Comparison of ENCODE assay signal across 1 cellular context in the genomic region with DNA sequence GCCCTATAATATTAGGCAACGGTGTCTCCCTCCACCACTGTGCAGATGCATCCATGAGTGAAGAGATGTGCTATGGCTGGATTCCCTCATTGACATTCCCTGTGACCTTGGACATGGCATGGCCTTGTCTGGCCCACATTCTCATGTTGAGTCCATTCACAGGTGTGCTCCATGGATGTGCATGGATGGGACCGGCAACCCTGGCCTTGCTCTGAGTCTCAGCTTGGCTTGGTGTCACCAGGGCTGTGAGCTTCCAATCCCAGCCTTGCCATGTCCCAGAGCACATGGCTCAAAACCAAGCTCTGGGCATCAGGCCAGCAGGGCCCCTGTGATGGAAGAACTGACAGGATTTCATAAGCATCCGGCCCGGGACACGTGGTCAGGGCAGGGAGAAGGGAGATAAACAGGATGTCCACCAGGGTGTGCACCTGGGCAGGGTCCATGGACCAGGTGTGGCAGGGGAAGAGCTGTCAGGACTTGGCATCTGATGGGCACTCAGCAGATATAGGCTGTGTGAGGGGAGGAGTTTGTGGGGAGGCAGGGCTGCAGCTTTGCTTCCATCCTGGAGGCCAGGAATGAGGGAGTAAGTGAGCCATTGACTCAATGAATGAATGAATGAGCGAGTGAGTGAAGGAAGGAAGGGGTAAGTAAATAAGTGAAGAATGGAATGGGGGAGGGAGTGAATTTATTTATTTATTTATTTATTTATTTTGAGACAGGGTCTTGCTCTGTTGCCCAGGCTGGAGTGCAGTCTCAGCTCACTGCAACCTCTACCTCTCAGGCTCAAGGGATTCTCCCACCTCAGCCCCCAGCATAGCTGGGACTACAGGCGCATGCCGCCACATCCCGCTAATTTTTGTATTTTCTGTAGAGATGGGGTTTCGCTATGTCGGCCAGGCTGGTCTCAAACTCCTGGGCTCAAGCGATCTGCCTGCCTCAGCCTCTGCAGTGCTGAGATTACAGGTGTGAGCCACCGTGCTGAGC.
TF ChIP-seq lines count a peak whose summit lies in the region.

No MANE protein-coding gene starts in this region.

TF ChIP-seq in HepG2, 621 proteins besides CTCF, POLR2A, EP300 and RAD21 (continued from another document and continues in another):
- TF ChIP-seq FOXK1 (CRISPR knock-in tag; IDR thresholded peaks at IDR 0.05; ENCODE audit: borderline replicate concordance, low read depth) (peak; percentile 99), AKNA (CRISPR knock-in tag; IDR thresholded peaks at IDR 0.05; ENCODE audit: borderline replicate concordance) (no peak), YEATS4 (CRISPR knock-in tag; IDR thresholded peaks at IDR 0.05; ENCODE audit: borderline replicate concordance) (peak; percentile 100), TBX2 (CRISPR knock-in tag; IDR thresholded peaks at IDR 0.05; ENCODE audit: borderline replicate concordance) (peak; percentile 97), SRSF4 (IDR thresholded peaks at IDR 0.05; ENCODE audit: low read depth, low read length, poor library complexity, severe bottlenecking) (no peak), ZNF350 (CRISPR knock-in tag; IDR thresholded peaks at IDR 0.05; ENCODE audit: borderline replicate concordance, low read depth) (peak; percentile 100), ZNF136 (CRISPR knock-in tag; IDR thresholded peaks at IDR 0.05; ENCODE audit: low read depth) (peak; percentile 92; the same call in 1 of the 2 replicates), ZBTB46 (CRISPR knock-in tag; IDR thresholded peaks at IDR 0.05; ENCODE audit: borderline replicate concordance) (no peak), ZSCAN5A (CRISPR knock-in tag; IDR thresholded peaks at IDR 0.05; ENCODE audit: borderline replicate concordance) (peak; percentile 86), ZNF296 (CRISPR knock-in tag; conservative IDR thresholded peaks at IDR 0.05) (no peak), ZFP37 (CRISPR knock-in tag; IDR thresholded peaks at IDR 0.05; ENCODE audit: borderline replicate concordance) (peak; percentile 99; the same call in 1 of the 2 replicates), IKZF1 (IDR thresholded peaks at IDR 0.05) (no peak), ZNF317 (CRISPR knock-in tag; IDR thresholded peaks at IDR 0.05) (peak; percentile 90), TEAD2 (CRISPR knock-in tag; IDR thresholded peaks at IDR 0.05) (no peak), ZNF576 (CRISPR knock-in tag; IDR thresholded peaks at IDR 0.05) (peak; percentile 97), SYNCRIP (IDR thresholded peaks at IDR 0.05; ENCODE audit: insufficient read depth, low read depth, low read length) (no peak), IKZF4 (CRISPR knock-in tag; IDR thresholded peaks at IDR 0.05; ENCODE audit: borderline replicate concordance, low read depth, not compliant biosample characterization) (peak; percentile 92), PRMT3 (CRISPR knock-in tag; IDR thresholded peaks at IDR 0.05; ENCODE audit: borderline replicate concordance, low read depth) (peak; percentile 83; the same call in 1 of the 2 replicates), KDM2A (CRISPR knock-in tag; IDR thresholded peaks at IDR 0.05; ENCODE audit: borderline replicate concordance, low read depth) (peak; percentile 99), ZNF503 (CRISPR knock-in tag; IDR thresholded peaks at IDR 0.05) (peak; percentile 50; the same call in 1 of the 2 replicates), ZSCAN12 (CRISPR knock-in tag; IDR thresholded peaks at IDR 0.05) (no peak), DNMT1 (CRISPR knock-in tag; IDR thresholded peaks at IDR 0.05) (peak; percentile 93), UBTF (CRISPR knock-in tag; IDR thresholded peaks at IDR 0.05) (peak; percentile 93), RBM22 (optimal IDR thresholded peaks at IDR 0.05; ENCODE audit: low read length) (peak; percentile 62)
- TF ChIP-seq, protein P1, sequence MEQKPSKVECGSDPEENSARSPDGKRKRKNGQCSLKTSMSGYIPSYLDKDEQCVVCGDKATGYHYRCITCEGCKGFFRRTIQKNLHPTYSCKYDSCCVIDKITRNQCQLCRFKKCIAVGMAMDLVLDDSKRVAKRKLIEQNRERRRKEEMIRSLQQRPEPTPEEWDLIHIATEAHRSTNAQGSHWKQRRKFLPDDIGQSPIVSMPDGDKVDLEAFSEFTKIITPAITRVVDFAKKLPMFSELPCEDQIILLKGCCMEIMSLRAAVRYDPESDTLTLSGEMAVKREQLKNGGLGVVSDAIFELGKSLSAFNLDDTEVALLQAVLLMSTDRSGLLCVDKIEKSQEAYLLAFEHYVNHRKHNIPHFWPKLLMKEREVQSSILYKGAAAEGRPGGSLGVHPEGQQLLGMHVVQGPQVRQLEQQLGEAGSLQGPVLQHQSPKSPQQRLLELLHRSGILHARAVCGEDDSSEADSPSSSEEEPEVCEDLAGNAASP (CRISPR knock-in tag; IDR thresholded peaks at IDR 0.05; ENCODE audit: borderline replicate concordance), result peak; percentile 97
- TF ChIP-seq, protein P2, sequence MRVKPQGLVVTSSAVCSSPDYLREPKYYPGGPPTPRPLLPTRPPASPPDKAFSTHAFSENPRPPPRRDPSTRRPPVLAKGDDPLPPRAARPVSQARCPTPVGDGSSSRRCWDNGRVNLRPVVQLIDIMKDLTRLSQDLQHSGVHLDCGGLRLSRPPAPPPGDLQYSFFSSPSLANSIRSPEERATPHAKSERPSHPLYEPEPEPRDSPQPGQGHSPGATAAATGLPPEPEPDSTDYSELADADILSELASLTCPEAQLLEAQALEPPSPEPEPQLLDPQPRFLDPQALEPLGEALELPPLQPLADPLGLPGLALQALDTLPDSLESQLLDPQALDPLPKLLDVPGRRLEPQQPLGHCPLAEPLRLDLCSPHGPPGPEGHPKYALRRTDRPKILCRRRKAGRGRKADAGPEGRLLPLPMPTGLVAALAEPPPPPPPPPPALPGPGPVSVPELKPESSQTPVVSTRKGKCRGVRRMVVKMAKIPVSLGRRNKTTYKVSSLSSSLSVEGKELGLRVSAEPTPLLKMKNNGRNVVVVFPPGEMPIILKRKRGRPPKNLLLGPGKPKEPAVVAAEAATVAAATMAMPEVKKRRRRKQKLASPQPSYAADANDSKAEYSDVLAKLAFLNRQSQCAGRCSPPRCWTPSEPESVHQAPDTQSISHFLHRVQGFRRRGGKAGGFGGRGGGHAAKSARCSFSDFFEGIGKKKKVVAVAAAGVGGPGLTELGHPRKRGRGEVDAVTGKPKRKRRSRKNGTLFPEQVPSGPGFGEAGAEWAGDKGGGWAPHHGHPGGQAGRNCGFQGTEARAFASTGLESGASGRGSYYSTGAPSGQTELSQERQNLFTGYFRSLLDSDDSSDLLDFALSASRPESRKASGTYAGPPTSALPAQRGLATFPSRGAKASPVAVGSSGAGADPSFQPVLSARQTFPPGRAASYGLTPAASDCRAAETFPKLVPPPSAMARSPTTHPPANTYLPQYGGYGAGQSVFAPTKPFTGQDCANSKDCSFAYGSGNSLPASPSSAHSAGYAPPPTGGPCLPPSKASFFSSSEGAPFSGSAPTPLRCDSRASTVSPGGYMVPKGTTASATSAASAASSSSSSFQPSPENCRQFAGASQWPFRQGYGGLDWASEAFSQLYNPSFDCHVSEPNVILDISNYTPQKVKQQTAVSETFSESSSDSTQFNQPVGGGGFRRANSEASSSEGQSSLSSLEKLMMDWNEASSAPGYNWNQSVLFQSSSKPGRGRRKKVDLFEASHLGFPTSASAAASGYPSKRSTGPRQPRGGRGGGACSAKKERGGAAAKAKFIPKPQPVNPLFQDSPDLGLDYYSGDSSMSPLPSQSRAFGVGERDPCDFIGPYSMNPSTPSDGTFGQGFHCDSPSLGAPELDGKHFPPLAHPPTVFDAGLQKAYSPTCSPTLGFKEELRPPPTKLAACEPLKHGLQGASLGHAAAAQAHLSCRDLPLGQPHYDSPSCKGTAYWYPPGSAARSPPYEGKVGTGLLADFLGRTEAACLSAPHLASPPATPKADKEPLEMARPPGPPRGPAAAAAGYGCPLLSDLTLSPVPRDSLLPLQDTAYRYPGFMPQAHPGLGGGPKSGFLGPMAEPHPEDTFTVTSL (CRISPR knock-in tag; IDR thresholded peaks at IDR 0.05; ENCODE audit: borderline replicate concordance), result peak; percentile 68; the same call in 1 of the 2 replicates
- TF ChIP-seq, protein P3, sequence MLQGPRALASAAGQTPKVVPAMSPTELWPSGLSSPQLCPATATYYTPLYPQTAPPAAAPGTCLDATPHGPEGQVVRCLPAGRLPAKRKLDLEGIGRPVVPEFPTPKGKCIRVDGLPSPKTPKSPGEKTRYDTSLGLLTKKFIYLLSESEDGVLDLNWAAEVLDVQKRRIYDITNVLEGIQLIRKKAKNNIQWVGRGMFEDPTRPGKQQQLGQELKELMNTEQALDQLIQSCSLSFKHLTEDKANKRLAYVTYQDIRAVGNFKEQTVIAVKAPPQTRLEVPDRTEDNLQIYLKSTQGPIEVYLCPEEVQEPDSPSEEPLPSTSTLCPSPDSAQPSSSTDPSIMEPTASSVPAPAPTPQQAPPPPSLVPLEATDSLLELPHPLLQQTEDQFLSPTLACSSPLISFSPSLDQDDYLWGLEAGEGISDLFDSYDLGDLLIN (CRISPR knock-in tag; IDR thresholded peaks at IDR 0.05; ENCODE audit: borderline replicate concordance), result no peak
